In genomic region chr5:38666668-38667498, GRCh38 we compare ENCODE assay signal across 9 cellular contexts.
A peak's percentile ranks its signal among the peaks of the same experiment; 100 is the strongest.
DNase-seq lines count a peak whose midpoint lies in the region; ATAC-seq, FAIRE-seq and TF ChIP-seq lines count a peak whose summit lies in the region.
"Had no signal": no experiment of that assay in that cellular context is flagged by ENCODE, and none has a peak within 500 bp of the region (broad histone marks: within the 10 kb centered on the region; RNA-seq: fewer than 3 reads in every experiment).

No MANE protein-coding gene starts in this region.

- H3K4me3 ChIP-seq in BJ (ENCODE audit: low read depth, low read length) = no peak overlapping the region
- H3K4me3 ChIP-seq in breast epithelium = no peak overlapping the region
- no peak overlapping the region for H3K4me3 ChIP-seq in lower lobe of right lung

- H3K27ac ChIP-seq in breast epithelium = no peak overlapping the region
- H3K27ac ChIP-seq in lower lobe of right lung = no peak overlapping the region

- peak; percentile 93 to 94 for ATAC-seq in lower lobe of right lung
- ATAC-seq in HG03175 (IDR thresholded peaks at IDR 0.05; ENCODE audit: unreplicated experiment) = no peak

- POLR2A ChIA-PET in BJ (lab: Charles Lee) = no interaction called here

- CTCF ChIA-PET in BJ (lab: Yijun Ruan, JAX) = interaction anchor here (0.7 to 6.6 kb wide), 9 partner anchors 10 to 631 kb away, joined by 3 to 41 read pairs (median 3); no protein-coding TSS in a partner anchor

- FAIRE-seq in HTR-8/SVneo (lab: Jason Lieb, UNC) = peak; percentile 46

- intact Hi-C loops in breast epithelium (cut with DNase I; ENCODE audit: low total_unique reads) = loop anchor here (10.0 kb wide), 1 partner anchor 102 kb away; no protein-coding TSS in a partner anchor
- intact Hi-C loops in lower lobe of right lung (cut with DNase I) = no loop called here

- TF ChIP-seq POLR2A in breast epithelium (IDR thresholded peaks at IDR 0.05) = no peak

- H3K27me3 ChIP-seq in BJ (ENCODE audit: control insufficient read depth, insufficient read depth, low read length) = peaks cover 3% of the 10 kb centered on the region
- no peaks in the 10 kb centered on the region for H3K27me3 ChIP-seq in breast epithelium
- H3K27me3 ChIP-seq in lower lobe of right lung (ENCODE audit: low read depth) = no peaks in the 10 kb centered on the region

- H3K36me3 ChIP-seq in BJ (ENCODE audit: control insufficient read depth, insufficient read depth, low read length) (no peaks in the 10 kb centered on the region), breast epithelium (no peaks in the 10 kb centered on the region), lower lobe of right lung (no peaks in the 10 kb centered on the region)

- H3K4me1 ChIP-seq in breast epithelium = no peaks in the 10 kb centered on the region
- H3K4me1 ChIP-seq in lower lobe of right lung = peaks cover 14% of the 10 kb centered on the region

- TF ChIP-seq CTCF in BJ (IDR thresholded peaks at IDR 0.05; ENCODE audit: insufficient read depth, low read depth, low read length) = peak; percentile 63
- peak in 2 of 3 donors; percentile 59 to 71 for TF ChIP-seq CTCF in breast epithelium (IDR thresholded peaks at IDR 0.05)
- peak; percentile 68 for TF ChIP-seq CTCF in lower lobe of right lung (IDR thresholded peaks at IDR 0.05)

- DNase-seq in BJ (ENCODE audit: low read depth) = no peak
- peak; percentile 71 for DNase-seq in HTR-8/SVneo (ENCODE audit: insufficient read length, low spot score)
- no peak for DNase-seq in breast epithelium (ENCODE audit: low spot score in 2 of 2)
- DNase-seq in lower lobe of right lung = peak; percentile 51
- no peak for DNase-seq in NK-92 (lab: John Stamatoyannopoulos, UW; ENCODE audit: unreplicated experiment)
- DNase-seq in activated CD8-positive, alpha-beta memory T cell treated with anti-CD3 and anti-CD28 coated beads for 24 hours = no peak
- DNase-seq in activated T-cell treated with anti-CD3 and anti-CD28 coated beads for 4 hours = no peak
- DNase-seq: GOT3 had no signal

- H3K9me3 ChIP-seq in breast epithelium (no peaks in the 10 kb centered on the region), lower lobe of right lung (no peaks in the 10 kb centered on the region)

Comparison
In these comparisons a context has a peak if more than half of its experiments do, and no peak if none do; other contexts are left out.
1. DNase-seq: peak in HTR-8/SVneo (single experiment) and lower lobe of right lung (single experiment); none in BJ (single experiment), breast epithelium (0 of 2), NK-92 (single experiment), activated CD8-positive, alpha-beta memory T cell treated with anti-CD3 and anti-CD28 coated beads for 24 hours (single experiment) and activated T-cell treated with anti-CD3 and anti-CD28 coated beads for 4 hours (single experiment).
2. Peak in every context shown above with its lines, with median percentiles within 50 percentile points of each other: CTCF ChIP-seq.